14 cellular contexts compared by ENCODE assay signal in the genomic region with DNA sequence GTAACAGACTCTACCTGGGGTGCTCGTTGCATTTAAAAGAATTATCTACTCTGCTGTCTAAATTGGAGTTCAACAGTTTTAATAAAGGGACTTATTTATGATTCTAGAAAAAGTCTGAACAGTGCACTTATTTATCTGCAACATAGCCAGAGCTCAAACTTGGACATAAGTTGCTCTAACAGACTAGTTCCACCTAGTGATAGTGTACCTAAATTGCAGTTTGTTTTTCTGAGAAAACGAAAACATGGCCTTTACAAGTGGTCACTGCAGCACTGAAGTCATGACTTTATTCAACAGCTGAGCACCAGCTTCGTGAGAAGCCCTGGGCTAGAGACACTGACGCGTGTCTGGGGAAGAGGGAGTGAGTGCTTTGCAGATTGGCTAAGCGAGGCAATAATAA.
DNase-seq lines count a peak whose midpoint lies in the region; ATAC-seq and TF ChIP-seq lines count a peak whose summit lies in the region.
"Had no signal": no experiment of that assay in that cellular context is flagged by ENCODE, and none has a peak within 500 bp of the region (broad histone marks: within the 10 kb centered on the region; RNA-seq: fewer than 3 reads in every experiment).

No MANE protein-coding gene starts in this region.

- H3K9me3 ChIP-seq in endodermal cell (ENCODE audit: control insufficient read depth, low read length) (no peaks in the 10 kb centered on the region), osteoblast (ENCODE audit: low read depth, low read length) (no peaks in the 10 kb centered on the region)

- no peak overlapping the region for H3K27ac ChIP-seq in endodermal cell (ENCODE audit: low read depth, low read length)
- no peak overlapping the region for H3K27ac ChIP-seq in osteoblast (ENCODE audit: low read depth, low read length)

- peaks cover 18% of the 10 kb centered on the region for H3K4me1 Mint-ChIP-seq in endodermal cell
- H3K4me1 Mint-ChIP-seq in stimulated activated memory B cell treated with anti-CD40 and anti-IgM and Interleukin-4, amounts not matched to agents 10 μg/mL and 1 μg/mL and 100 μg/mL, for 72 hours = no peaks in the 10 kb centered on the region
- H3K4me1 Mint-ChIP-seq in activated CD8-positive, alpha-beta T cell treated with anti-CD3 and anti-CD28 coated beads, Interleukin-2, amount 10 ng/mL, durations not matched to agents 7 days and 5 days (ENCODE audit: low read depth) = no peaks in the 10 kb centered on the region

- no peaks in the 10 kb centered on the region for H3K36me3 ChIP-seq in endodermal cell (ENCODE audit: control insufficient read depth, insufficient read depth, low read length)
- no peaks in the 10 kb centered on the region for H3K36me3 ChIP-seq in osteoblast (ENCODE audit: insufficient read depth, low read length)

- H3K9me3 Mint-ChIP-seq in endodermal cell = no peaks in the 10 kb centered on the region
- no peaks in the 10 kb centered on the region for H3K9me3 Mint-ChIP-seq in stimulated activated memory B cell treated with anti-CD40 and anti-IgM and Interleukin-4, amounts not matched to agents 10 μg/mL and 1 μg/mL and 100 μg/mL, for 72 hours
- H3K9me3 Mint-ChIP-seq in activated CD8-positive, alpha-beta T cell treated with anti-CD3 and anti-CD28 coated beads, Interleukin-2, amount 10 ng/mL, durations not matched to agents 7 days and 5 days (ENCODE audit: insufficient read depth) = no peaks in the 10 kb centered on the region

- no peaks in the 10 kb centered on the region for H4K20me1 ChIP-seq in osteoblast (ENCODE audit: insufficient read depth, low read length)

- WGBS in endodermal cell (ENCODE audit: insufficient coverage in 1 of 2, insufficient read length in 1 of 2), 2 experiments = 66 to 80% methylated on average over 3 to 6 of the region's 6 CpGs

- H3K79me2 ChIP-seq in osteoblast (ENCODE audit: insufficient read depth, low read length) = no peaks in the 10 kb centered on the region

- H3K27me3 Mint-ChIP-seq in endodermal cell (ENCODE audit: insufficient read depth) = no peaks in the 10 kb centered on the region
- H3K27me3 Mint-ChIP-seq in stimulated activated memory B cell treated with anti-CD40 and anti-IgM and Interleukin-4, amounts not matched to agents 10 μg/mL and 1 μg/mL and 100 μg/mL, for 72 hours = no peaks in the 10 kb centered on the region
- H3K27me3 Mint-ChIP-seq in activated CD8-positive, alpha-beta T cell treated with anti-CD3 and anti-CD28 coated beads, Interleukin-2, amount 10 ng/mL, durations not matched to agents 7 days and 5 days (ENCODE audit: low read depth) = no peaks in the 10 kb centered on the region

- H3K4me3 ChIP-seq in endodermal cell (ENCODE audit: low read length) = no peak overlapping the region
- no peak overlapping the region for H3K4me3 ChIP-seq in osteoblast (ENCODE audit: insufficient read depth, low read length)

- TF ChIP-seq CTCF in GM12873 (IDR thresholded peaks at IDR 0.05; ENCODE audit: insufficient read depth, low read depth, low read length, missing control alignments) (peak; percentile 24), endodermal cell (conservative IDR thresholded peaks at IDR 0.05) (peak; percentile 70), osteoblast (IDR thresholded peaks at IDR 0.05; ENCODE audit: extremely low read depth, low read depth, low read length) (peak; percentile 5)

- no peak overlapping the region for H3K4me2 ChIP-seq in osteoblast (ENCODE audit: insufficient read depth, low read length)

- CTCF ChIA-PET in activated CD8-positive, alpha-beta T cell treated with anti-CD3 and anti-CD28 coated beads, Interleukin-2, amount 10 ng/mL, durations not matched to agents 7 days and 5 days (lab: Charles Lee) = no interaction called here

- POLR2A ChIA-PET in activated CD8-positive, alpha-beta T cell treated with anti-CD3 and anti-CD28 coated beads, Interleukin-2, amount 10 ng/mL, durations not matched to agents 7 days and 5 days (lab: Charles Lee) = no interaction called here

- H3K4me3 Mint-ChIP-seq in endodermal cell = no peak overlapping the region
- H3K4me3 Mint-ChIP-seq in stimulated activated memory B cell treated with anti-CD40 and anti-IgM and Interleukin-4, amounts not matched to agents 10 μg/mL and 1 μg/mL and 100 μg/mL, for 72 hours = no peak overlapping the region
- H3K4me3 Mint-ChIP-seq in activated CD8-positive, alpha-beta T cell treated with anti-CD3 and anti-CD28 coated beads, Interleukin-2, amount 10 ng/mL, durations not matched to agents 7 days and 5 days = no peak overlapping the region

- DNase-seq in M059J (ENCODE audit: low read depth) (peak; percentile 6), endodermal cell (no peak), osteoblast (ENCODE audit: insufficient read length, low spot score, missing footprints) (no peak)
- no peak for DNase-seq in activated CD8-positive, alpha-beta T cell treated with anti-CD3 and anti-CD28 coated beads, Interleukin-2, amount 10 ng/mL, durations not matched to agents 7 days and 5 days
- DNase-seq: activated CD4-positive, alpha-beta T cell treated with anti-CD3 and anti-CD28 coated beads for 1 hour; activated effector memory CD4-positive, alpha-beta T cell treated with anti-CD3 and anti-CD28 coated beads, Interleukin-2, amount 50 U/mL, for 16 hours; glutamatergic neuron; HCEC 1CT; NCI-H146; Right ventricle myocardium superior; stimulated activated naive CD4-positive, alpha-beta T cell had no signal

- no peak overlapping the region for H3K27ac Mint-ChIP-seq in endodermal cell
- no peak overlapping the region for H3K27ac Mint-ChIP-seq in stimulated activated memory B cell treated with anti-CD40 and anti-IgM and Interleukin-4, amounts not matched to agents 10 μg/mL and 1 μg/mL and 100 μg/mL, for 72 hours
- H3K27ac Mint-ChIP-seq in activated CD8-positive, alpha-beta T cell treated with anti-CD3 and anti-CD28 coated beads, Interleukin-2, amount 10 ng/mL, durations not matched to agents 7 days and 5 days = no peak overlapping the region

- H3K27me3 ChIP-seq in endodermal cell (ENCODE audit: control insufficient read depth, insufficient read depth, low read length, poor library complexity, severe bottlenecking) (no peaks in the 10 kb centered on the region), osteoblast (ENCODE audit: insufficient read depth, low read length) (no peaks in the 10 kb centered on the region)

- no peak for ATAC-seq in stimulated activated memory B cell treated with anti-CD40 and anti-IgM and Interleukin-4, amounts not matched to agents 10 μg/mL and 1 μg/mL and 100 μg/mL, for 72 hours
- ATAC-seq in activated CD8-positive, alpha-beta T cell treated with anti-CD3 and anti-CD28 coated beads, Interleukin-2, amount 10 ng/mL, durations not matched to agents 7 days and 5 days = no peak
- ATAC-seq in HG02763 (IDR thresholded peaks at IDR 0.05; ENCODE audit: unreplicated experiment) = no peak

- no peaks in the 10 kb centered on the region for H3K4me1 ChIP-seq in endodermal cell (ENCODE audit: control insufficient read depth, insufficient read depth, low read length)
- H3K4me1 ChIP-seq in osteoblast (ENCODE audit: insufficient read depth, low read length) = no peaks in the 10 kb centered on the region

- no peak overlapping the region for H2AFZ ChIP-seq in osteoblast (ENCODE audit: low read length)

- no peak overlapping the region for H3K9ac ChIP-seq in endodermal cell (ENCODE audit: extremely low read depth, low read length, poor library complexity, severe bottlenecking)

- H3K36me3 Mint-ChIP-seq in endodermal cell (ENCODE audit: low read depth) = peaks cover 6% of the 10 kb centered on the region
- no peaks in the 10 kb centered on the region for H3K36me3 Mint-ChIP-seq in stimulated activated memory B cell treated with anti-CD40 and anti-IgM and Interleukin-4, amounts not matched to agents 10 μg/mL and 1 μg/mL and 100 μg/mL, for 72 hours
- H3K36me3 Mint-ChIP-seq in activated CD8-positive, alpha-beta T cell treated with anti-CD3 and anti-CD28 coated beads, Interleukin-2, amount 10 ng/mL, durations not matched to agents 7 days and 5 days (ENCODE audit: low read depth) = no peaks in the 10 kb centered on the region

Comparison
In these comparisons a context has a peak if more than half of its experiments do, and no peak if none do; other contexts are left out.
1. CTCF ChIP-seq: peak in every context shown above with its lines; median percentile 70 in endodermal cell; 24 in GM12873; 5 in osteoblast.